Comparison of ENCODE assay signal across 10 cellular contexts in the genomic region with DNA sequence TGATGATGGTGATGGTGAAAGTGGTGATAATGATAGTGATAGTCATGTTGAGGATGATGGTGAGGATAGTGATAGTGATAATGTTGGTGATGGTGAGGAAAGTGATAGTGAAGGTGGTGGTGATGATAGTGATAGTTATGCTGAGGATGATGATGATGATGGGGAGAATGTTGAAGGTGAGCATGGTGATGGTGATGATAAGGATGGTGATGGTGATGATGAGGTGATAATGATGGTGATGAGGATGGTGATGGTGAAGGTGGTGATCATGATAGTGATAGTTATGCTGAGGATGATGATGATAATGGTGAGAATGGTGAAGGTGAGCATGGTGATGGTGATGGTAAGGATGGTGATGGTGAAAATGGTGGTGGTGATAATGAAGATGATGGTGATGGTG.
"Had no signal": no experiment of that assay in that cellular context is flagged by ENCODE, and none has a peak within 500 bp of the region (broad histone marks: within the 10 kb centered on the region; RNA-seq: fewer than 3 reads in every experiment).

No MANE protein-coding gene starts in this region.

- H3K4me2 ChIP-seq: GM23338 had no signal

- H3K27ac ChIP-seq: GM23248 had no signal

- H3K4me3 ChIP-seq: GM23248, GM23338, HAP-1 had no signal

- FAIRE-seq: H54 had no signal

- H3K36me3 ChIP-seq: HAP-1 had no signal

- DNase-seq: GM23248, GOT3, H7, H9, HCEC 1CT, HFFc6 had no signal

- H3K4me1 ChIP-seq: HAP-1 had no signal

- ATAC-seq: GM23338, HCT116 had no signal

- H3K9me3 ChIP-seq: HAP-1 had no signal

- H3K9ac ChIP-seq: GM23248 had no signal

- H2AFZ ChIP-seq: GM23248, GM23338 had no signal
